ENCODE assay signal across 11 cellular contexts in genomic region chr17:3594056-3594810, GRCh38. TPM values are rescaled to one million over a fixed set of nuclear protein-coding genes. Genes with fewer than 3 reads are reported as not detected.
A peak's percentile ranks its signal among the peaks of the same experiment; 100 is the strongest.
DNase-seq lines count a peak whose midpoint lies in the region; FAIRE-seq and TF ChIP-seq lines count a peak whose summit lies in the region.
"Had no signal": no experiment of that assay in that cellular context is flagged by ENCODE, and none has a peak within 500 bp of the region (broad histone marks: within the 10 kb centered on the region; RNA-seq: fewer than 3 reads in every experiment).

No MANE protein-coding gene starts in this region.

- H3K27ac ChIP-seq in kidney (ENCODE audit: low read depth in 2 of 2, low read length in 2 of 2), result no peak overlapping the region
- H3K27ac ChIP-seq: uterus had no signal

- no peaks in the 10 kb centered on the region for H3K4me1 ChIP-seq in kidney (ENCODE audit: control insufficient read depth in 1 of 2, insufficient read depth in 1 of 2, low read depth in 1 of 2, low read length in 2 of 2)
- H3K4me1 ChIP-seq: uterus had no signal

- peaks cover 11 to 13% of the 10 kb centered on the region in 2 donors for H3K36me3 ChIP-seq in kidney (ENCODE audit: control insufficient read depth in 1 of 2, insufficient read depth in 2 of 2, low read length in 2 of 2)
- H3K36me3 ChIP-seq: uterus had no signal

- FAIRE-seq in kidney (lab: Jason Lieb, UNC), result no peak

- peak; percentile 13 for DNase-seq in LHCN-M2 (ENCODE audit: low read depth)
- DNase-seq in choroid plexus epithelial cell (ENCODE audit: low read depth), result peak; percentile 97
- DNase-seq in kidney, result peak; percentile 53
- peak; percentile 69 for DNase-seq in superior temporal gyrus (ENCODE audit: extremely low spot score)
- no peak for DNase-seq in NCI-H82 treated with DMSO at 0.1 percent for 48 hours (lab: John Stamatoyannopoulos, UW; ENCODE audit: unreplicated experiment)
- no peak for DNase-seq in NCI-H2107 treated with DMSO at 0.1 percent for 48 hours (lab: John Stamatoyannopoulos, UW; ENCODE audit: unreplicated experiment)
- no peak for DNase-seq in iPS-NIHi7 (ENCODE audit: extremely low spot score)
- DNase-seq: activated T-cell treated with anti-CD3 and anti-CD28 coated beads, Interleukin-2, amount 50 U/mL, for 48 hours; NCI-H1105 treated with DMSO at 0.1 percent for 48 hours; OCI-M1; uterus had no signal

- no peaks in the 10 kb centered on the region for H3K9me3 ChIP-seq in kidney (ENCODE audit: control insufficient read depth in 1 of 2, low read length in 2 of 2)
- H3K9me3 ChIP-seq: uterus had no signal

- TF ChIP-seq CTCF in choroid plexus epithelial cell (conservative IDR thresholded peaks at IDR 0.05; ENCODE audit: low read depth, low read length) (no peak), kidney (IDR thresholded peaks at IDR 0.05; ENCODE audit: borderline replicate concordance, extremely low read depth, insufficient read depth) (no peak)

- intact Hi-C loops in kidney (cut with DNase I), result no loop called here

- H3K4me3 ChIP-seq in choroid plexus epithelial cell (ENCODE audit: low read depth, low read length) (no peak overlapping the region), kidney (ENCODE audit: low read length in 2 of 2) (no peak overlapping the region)
- H3K4me3 ChIP-seq: uterus had no signal

- no peak overlapping the region for H3K9ac ChIP-seq in kidney (ENCODE audit: low read length in 2 of 2)

RNA-seq across cellular contexts. Expression of gene TRPV1, which starts 15.0 kb away (rescaled TPM):
- total RNA-seq in LHCN-M2 (2014; rRNA removed), result 0.51 and 0.86 TPM in 2 replicates
- 0.63 TPM for polyA plus RNA-seq in LHCN-M2 (2012)
- total RNA-seq in kidney, result 4.2 TPM
- polyA plus RNA-seq in kidney (ENCODE audit: insufficient read depth, low read depth, low replicate concordance), result 4.7 TPM

RNA-seq across cellular contexts. Expression of gene TRPV3, which starts 36.6 kb away (rescaled TPM):
- total RNA-seq in LHCN-M2 (2014; rRNA removed) (0.71 and 1.3 TPM in 2 replicates), kidney (1.2 TPM)
- 0.26 TPM for polyA plus RNA-seq in LHCN-M2 (2012)
- polyA plus RNA-seq in kidney (ENCODE audit: insufficient read depth, low read depth, low replicate concordance), result 0.13 TPM

RNA-seq across cellular contexts. Expression of gene SHPK, which starts 41.8 kb away (rescaled TPM):
- total RNA-seq in LHCN-M2 (2014; rRNA removed) (17.4 and 17.8 TPM in 2 replicates), kidney (17.5 TPM)
- 6.3 TPM for polyA plus RNA-seq in LHCN-M2 (2012)
- polyA plus RNA-seq in kidney (ENCODE audit: insufficient read depth, low read depth, low replicate concordance), result 9.2 TPM

RNA-seq across cellular contexts. Expression of gene CTNS, which starts 42.3 kb away (rescaled TPM):
- total RNA-seq in LHCN-M2 (2014; rRNA removed) (20.3 and 29.1 TPM in 2 replicates), kidney (15.7 TPM)
- polyA plus RNA-seq in LHCN-M2 (2012), result 14.9 TPM
- 11.9 TPM for polyA plus RNA-seq in kidney (ENCODE audit: insufficient read depth, low read depth, low replicate concordance)

Comparison
In these comparisons a context has a peak if more than half of its experiments do, and no peak if none do; other contexts are left out.
1. DNase-seq: peak in LHCN-M2 (single experiment), choroid plexus epithelial cell (single experiment), kidney (single experiment) and superior temporal gyrus (single experiment); none in NCI-H82 treated with DMSO at 0.1 percent for 48 hours (single experiment), NCI-H2107 treated with DMSO at 0.1 percent for 48 hours (single experiment) and iPS-NIHi7 (single experiment).